Comparison of ENCODE assay signal across 18 cellular contexts in the genomic region with DNA sequence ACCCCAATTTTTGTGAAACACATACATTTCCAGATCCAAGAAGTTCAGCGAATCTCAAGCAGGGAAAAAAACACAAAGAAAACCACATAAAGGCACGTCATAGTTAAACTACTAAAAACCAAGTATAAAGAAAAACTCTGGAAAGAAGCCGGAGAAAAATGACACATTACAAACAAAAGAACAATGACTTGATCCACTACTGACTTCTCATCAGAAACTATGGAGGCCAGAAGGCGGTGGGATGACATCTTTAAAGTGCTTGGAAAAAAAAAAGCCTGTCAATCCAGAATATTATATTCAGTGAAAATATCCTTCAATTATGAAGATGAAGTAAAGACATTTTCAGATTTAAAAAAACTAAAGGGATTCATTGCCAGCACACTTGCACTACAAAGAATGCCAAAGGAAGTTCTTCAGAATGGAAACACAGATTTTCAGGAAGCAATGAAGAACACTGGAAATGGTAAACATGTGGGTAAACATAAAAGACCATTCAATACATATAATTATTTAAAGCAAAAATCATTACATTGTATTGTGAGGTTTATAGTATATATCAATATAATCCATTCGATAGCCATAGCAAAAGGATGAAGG. TPM values are rescaled to one million over a fixed set of nuclear protein-coding genes. Genes with fewer than 3 reads are reported as not detected.
"Had no signal": no experiment of that assay in that cellular context is flagged by ENCODE, and none has a peak within 500 bp of the region (broad histone marks: within the 10 kb centered on the region; RNA-seq: fewer than 3 reads in every experiment).

No MANE protein-coding gene starts in this region.

- ATAC-seq: activated CD8-positive, alpha-beta memory T cell treated with anti-CD3 and anti-CD28 coated beads, Interleukin-2, amount 10 ng/mL, durations not matched to agents 7 days and 5 days; body of pancreas; effector memory CD8-positive, alpha-beta T cell; naive thymus-derived CD8-positive, alpha-beta T cell; pancreas; stimulated activated effector memory CD8-positive, alpha-beta T cell treated with anti-CD3 and anti-CD28 coated beads, Interleukin-12 subunit alpha, Interleukin-12 subunit beta, amount 100 ng/mL, for 72 hours had no signal

- H3K4me3 ChIP-seq: body of pancreas, hepatocyte, pancreas, sigmoid colon, stomach, vagina had no signal

- DNase-seq: activated CD4-positive, alpha-beta memory T cell treated with anti-CD3 and anti-CD28 coated beads, Interleukin-2, amount 10 ng/mL, durations not matched to agents 7 days and 5 days; activated CD4-positive, alpha-beta T cell treated with anti-CD3 and anti-CD28 coated beads for 48 hours; activated CD4-positive, CD25-positive, alpha-beta regulatory T cell; activated CD8-positive, alpha-beta memory T cell treated with anti-CD3 and anti-CD28 coated beads, Interleukin-2, amount 10 ng/mL, durations not matched to agents 7 days and 5 days; amygdala; body of pancreas; effector memory CD8-positive, alpha-beta T cell; foreskin fibroblast; naive thymus-derived CD8-positive, alpha-beta T cell; pancreas; sigmoid colon; stimulated activated CD4-positive, alpha-beta T cell treated with anti-CD3 and anti-CD28 coated beads, Interleukin-4, amount 100 ng/mL, for 24 hours; stomach; trophoblast cell had no signal

- H3K27me3 ChIP-seq: body of pancreas, pancreas, vagina had no signal

- H3K36me3 ChIP-seq: pancreas, sigmoid colon, stomach, vagina had no signal

- H3K4me2 ChIP-seq: hepatocyte had no signal

- H3K27ac ChIP-seq: body of pancreas, hepatocyte, pancreas, sigmoid colon, stomach, vagina had no signal

- FAIRE-seq: pancreas had no signal

- H3K4me1 ChIP-seq: body of pancreas, pancreas, sigmoid colon, stomach, vagina had no signal

- H3K9me3 ChIP-seq: pancreas, vagina had no signal

- H3K79me2 ChIP-seq: hepatocyte had no signal

RNA-seq across cellular contexts. Expression of a gene that starts 32.6 kb away (rescaled TPM):
- total RNA-seq: activated CD4-positive, alpha-beta memory T cell treated with anti-CD3 and anti-CD28 coated beads, Interleukin-2, amount 10 ng/mL, durations not matched to agents 7 days and 5 days; activated CD8-positive, alpha-beta memory T cell treated with anti-CD3 and anti-CD28 coated beads, Interleukin-2, amount 10 ng/mL, durations not matched to agents 7 days and 5 days; naive thymus-derived CD8-positive, alpha-beta T cell; pulmonary artery endothelial cell had no signal
- polyA plus RNA-seq: naive thymus-derived CD8-positive, alpha-beta T cell had no signal
